In the genomic region with DNA sequence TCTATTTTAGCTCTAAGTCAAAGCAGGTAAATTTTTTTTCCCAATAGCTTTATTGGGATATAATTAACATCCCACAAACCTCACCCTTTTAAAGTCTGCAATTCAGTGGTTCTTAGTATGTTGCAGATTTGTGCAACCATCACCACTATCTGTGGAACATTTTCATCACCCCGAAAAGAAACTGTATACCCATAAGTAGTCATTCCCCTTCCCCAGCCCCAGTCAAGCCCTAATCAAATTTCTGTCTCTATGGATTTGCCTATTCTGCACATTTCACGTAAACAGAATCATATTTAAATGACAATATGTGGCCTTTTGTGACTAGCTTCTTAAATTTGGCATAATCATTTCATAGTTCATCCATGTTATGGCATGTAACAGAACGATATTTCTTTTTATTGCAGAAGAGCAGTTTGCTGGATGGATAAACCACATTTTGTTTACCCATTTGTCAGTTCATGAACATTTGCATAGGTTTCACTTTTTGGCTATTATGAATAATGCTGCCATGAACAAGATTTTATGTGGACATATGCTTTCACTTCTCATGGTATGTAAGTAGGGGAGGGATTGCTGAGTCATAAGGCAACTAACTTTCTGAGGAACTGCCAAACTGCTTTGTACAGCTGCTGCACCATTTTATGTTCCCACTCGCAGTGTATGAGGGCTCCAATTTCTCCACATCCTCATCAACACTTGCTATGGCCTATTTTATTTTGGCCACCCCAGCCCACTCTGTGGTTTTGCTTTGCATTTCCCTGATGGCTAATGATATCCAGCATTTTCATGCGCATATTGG, we compare ENCODE assay signal across 8 cellular contexts.
DNase-seq lines count a peak whose midpoint lies in the region; ATAC-seq, FAIRE-seq and TF ChIP-seq lines count a peak whose summit lies in the region.

No MANE protein-coding gene starts in this region.

- FAIRE-seq in D721Med (lab: Jason Lieb, UNC): no peak

- ATAC-seq in GM18907 (IDR thresholded peaks at IDR 0.05; ENCODE audit: unreplicated experiment): peak; percentile 98
- peak; percentile 97 for ATAC-seq in HG03045 (IDR thresholded peaks at IDR 0.05; ENCODE audit: unreplicated experiment)

- H3K4me3 ChIP-seq in AG10803 (ENCODE audit: low read length): no peak overlapping the region

- TF ChIP-seq POLR2A in Raji (IDR thresholded peaks at IDR 0.05; ENCODE audit: insufficient read depth, low read depth, low read length): peak; percentile 45

- DNase-seq in AG10803 (ENCODE audit: low read depth) (peak; percentile 90), hepatic stellate cell (ENCODE audit: low spot score) (peak; percentile 18), NCI-H774 (lab: John Stamatoyannopoulos, UW) (no peak), D721Med (ENCODE audit: insufficient read length, low spot score) (no peak), NCI-H146 (lab: John Stamatoyannopoulos, UW) (no peak)

- TF ChIP-seq CTCF in AG10803 (conservative IDR thresholded peaks at IDR 0.05; ENCODE audit: low read length): no peak
- no peak for TF ChIP-seq CTCF in D721Med (IDR thresholded peaks at IDR 0.05; ENCODE audit: insufficient read depth, missing control alignments)

Comparison
In these comparisons a context has a peak if more than half of its experiments do, and no peak if none do; other contexts are left out.
1. DNase-seq: peak in AG10803 (single experiment) and hepatic stellate cell (single experiment); none in NCI-H774 (single experiment), D721Med (single experiment) and NCI-H146 (single experiment).